Comparison of ENCODE assay signal across 28 cellular contexts in the genomic region with DNA sequence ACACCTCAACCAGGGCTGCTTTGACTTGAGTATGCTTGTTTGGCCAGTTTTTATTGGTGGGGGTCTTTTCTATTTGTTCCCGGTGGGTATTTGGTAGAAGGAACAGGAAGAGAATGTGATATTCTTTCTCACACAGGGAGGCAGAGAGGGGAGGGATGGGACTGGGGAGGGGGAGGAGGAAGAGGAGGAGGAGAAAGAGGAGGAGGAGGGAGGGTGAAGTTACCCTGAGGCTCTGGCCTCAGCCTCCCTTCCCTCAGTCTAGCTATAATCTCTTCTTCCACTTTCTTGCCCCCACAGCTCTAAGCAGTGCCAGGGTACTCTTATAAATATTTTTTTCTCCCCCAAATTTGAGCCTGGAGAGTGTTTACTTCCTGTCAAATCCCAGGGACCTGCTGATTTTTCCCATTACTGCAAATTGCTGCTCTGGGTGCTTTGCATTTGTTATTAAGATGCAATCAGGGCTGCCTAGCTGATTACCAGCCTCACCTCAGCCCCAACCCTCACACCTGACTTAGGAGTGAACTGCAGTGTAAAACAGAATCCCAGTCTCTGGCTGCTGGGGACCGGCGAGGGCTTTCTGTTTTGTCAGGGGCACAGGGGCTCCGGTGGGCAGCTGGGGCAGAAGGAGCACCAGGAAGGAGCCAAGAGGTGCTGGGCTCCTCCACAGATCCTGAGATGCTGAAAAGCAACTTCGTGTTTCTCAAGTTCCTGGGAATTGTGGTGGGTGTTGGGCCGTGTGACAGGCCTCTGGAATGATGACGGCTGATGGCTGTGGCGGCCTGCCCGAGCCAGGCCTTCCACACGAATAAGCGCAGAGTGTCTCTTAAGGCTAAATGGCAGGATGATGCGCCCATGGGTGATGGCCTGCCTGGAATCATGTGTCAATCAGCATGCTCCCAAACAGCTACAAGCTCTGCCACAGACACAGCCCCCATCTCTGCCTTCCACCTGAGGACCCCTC.
DNase-seq lines count a peak whose midpoint lies in the region; ATAC-seq and TF ChIP-seq lines count a peak whose summit lies in the region.
"Had no signal": no experiment of that assay in that cellular context is flagged by ENCODE, and none has a peak within 500 bp of the region (broad histone marks: within the 10 kb centered on the region; RNA-seq: fewer than 3 reads in every experiment).

No MANE protein-coding gene starts in this region.

- H3K36me3 Mint-ChIP-seq in GM23338 (ENCODE audit: low read depth) (peaks cover 13% of the 10 kb centered on the region; the same call in 2 of the 3 replicates), osteocyte (ENCODE audit: unreplicated experiment) (peaks cover 3% of the 10 kb centered on the region), CD14-positive monocyte (no peaks in the 10 kb centered on the region)
- no peaks in the 10 kb centered on the region for H3K36me3 Mint-ChIP-seq in activated T-helper 17 cell treated with anti-CD3 and anti-CD28 coated beads, Interleukin-2, amount 50 U/mL, for 72 hours (ENCODE audit: low read depth)

- no peak overlapping the region for H3K27ac Mint-ChIP-seq in GM23338
- no peak overlapping the region for H3K27ac Mint-ChIP-seq in osteocyte (ENCODE audit: unreplicated experiment)
- no peak overlapping the region for H3K27ac Mint-ChIP-seq in activated T-helper 17 cell treated with anti-CD3 and anti-CD28 coated beads, Interleukin-2, amount 50 U/mL, for 72 hours
- H3K27ac Mint-ChIP-seq in CD14-positive monocyte = no peak overlapping the region
- H3K27ac Mint-ChIP-seq: T-helper 1 cell treated with Interleukin-12 subunit alpha and Interleukin-12 subunit beta and Interleukin-4 antibody, amounts not matched to agents 30 μg/mL and 1 μg/mL, for 36 hours had no signal

- WGBS in esophagus muscularis mucosa = 87% methylated on average over 12 of the region's 12 CpGs

- H4K20me1 ChIP-seq in GM23338 (replicated peaks; ENCODE audit: insufficient read depth) (no peaks in the 10 kb centered on the region), Loucy (ENCODE audit: insufficient read depth, low read length, poor library complexity, severe bottlenecking) (no peaks in the 10 kb centered on the region)
- H4K20me1 ChIP-seq: BLaER1 treated with 17β-estradiol and CSF1 and Interleukin-3, amounts not matched to agents 10 nM and 100 nM had no signal

- TF ChIP-seq POLR2A in esophagus muscularis mucosa (IDR thresholded peaks at IDR 0.05; ENCODE audit: low read depth) = no peak

- H2AFZ ChIP-seq in GM23338 (peak overlapping the region; percentile 99), Loucy (ENCODE audit: low read length) (no peak overlapping the region; the same call in none of the 2 replicates)

- H3K9me2 ChIP-seq in GM23338 (ENCODE audit: insufficient read depth) (no peaks in the 10 kb centered on the region), Loucy (replicated peaks; ENCODE audit: low read depth, low read length) (no peaks in the 10 kb centered on the region)

- H3K79me2 ChIP-seq in GM23338 (replicated peaks; ENCODE audit: insufficient read depth) = no peaks in the 10 kb centered on the region
- H3K79me2 ChIP-seq in Loucy (ENCODE audit: insufficient read depth, low read length) = no peaks in the 10 kb centered on the region

- H3K27ac ChIP-seq in GM23338 (ENCODE audit: low read depth) = peak overlapping the region; percentile 64; the same call in 1 of the 2 replicates
- no peak overlapping the region for H3K27ac ChIP-seq in esophagus muscularis mucosa (replicated peaks in 1 of 4)
- H3K27ac ChIP-seq: BLaER1 treated with 17β-estradiol and CSF1 and Interleukin-3, amounts not matched to agents 10 nM and 100 nM; foreskin keratinocyte; KMS-11; SJSA1; upper lobe of left lung had no signal

- TF ChIP-seq EP300 in esophagus muscularis mucosa (IDR thresholded peaks at IDR 0.05) = no peak

- H3K9me3 Mint-ChIP-seq in GM23338 (peaks cover 24% of the 10 kb centered on the region), osteocyte (ENCODE audit: unreplicated experiment) (peaks cover 13% of the 10 kb centered on the region), CD14-positive monocyte (peaks cover 2 to 14% (median 13%) of the 10 kb centered on the region in 7 donors)
- no peaks in the 10 kb centered on the region for H3K9me3 Mint-ChIP-seq in activated T-helper 17 cell treated with anti-CD3 and anti-CD28 coated beads, Interleukin-2, amount 50 U/mL, for 72 hours

- H3K4me1 ChIP-seq in GM23338 (ENCODE audit: insufficient read depth) = peaks cover 19% of the 10 kb centered on the region
- peaks cover 49% of the 10 kb centered on the region for H3K4me1 ChIP-seq in Loucy (ENCODE audit: insufficient read depth, low read length, poor library complexity, severe bottlenecking)
- peaks cover 0 to 8% (median 5%) of the 10 kb centered on the region in 4 donors for H3K4me1 ChIP-seq in esophagus muscularis mucosa
- H3K4me1 ChIP-seq: Caco-2, foreskin keratinocyte, HAP-1, SJSA1, upper lobe of left lung had no signal

- TF ChIP-seq CTCF in GM23338 (conservative IDR thresholded peaks at IDR 0.05; ENCODE audit: low read depth in 2 of 2) (no peak), Loucy (conservative IDR thresholded peaks at IDR 0.05; ENCODE audit: low read length) (no peak), esophagus muscularis mucosa (IDR thresholded peaks at IDR 0.05) (no peak), osteocyte (IDR thresholded peaks at IDR 0.05) (no peak), CD14-positive monocyte (IDR thresholded peaks at IDR 0.05) (no peak)

- peak overlapping the region; percentile 54 for H3K9ac ChIP-seq in Loucy (ENCODE audit: low read depth, low read length, poor library complexity, severe bottlenecking)
- H3K9ac ChIP-seq: BLaER1 treated with 17β-estradiol and CSF1 and Interleukin-3, amounts not matched to agents 10 nM and 100 nM; KMS-11 had no signal

- DNase-seq in GM23338 (ENCODE audit: low spot score) (no peak), esophagus muscularis mucosa (ENCODE audit: extremely low spot score) (peak; percentile 87), osteocyte (ENCODE audit: extremely low spot score, unreplicated experiment) (peak; percentile 72), foreskin melanocyte (no peak), CD14-positive monocyte (ENCODE audit: low spot score) (no peak)
- DNase-seq: activated CD4-positive, CD25-positive, alpha-beta regulatory T cell treated with anti-CD3 and anti-CD28 coated beads, Interleukin-2, amount 50 U/mL, for 72 hours; activated gamma-delta T cell; activated T-cell treated with anti-CD3 and anti-CD28 coated beads for 4 hours; Caco-2; caudate nucleus; foreskin keratinocyte; GF-D8; left cardiac atrium; mammary epithelial cell; NCI-H1694; NCI-H524; occipital lobe; stimulated activated CD4-positive, alpha-beta T cell treated with anti-CD3 and anti-CD28 coated beads, Interleukin-2, amount 100 ng/mL, for 24 hours had no signal

- peak overlapping the region; percentile 63 for H3K4me2 ChIP-seq in GM23338
- H3K4me2 ChIP-seq in Loucy (ENCODE audit: low read depth, low read length, poor library complexity, severe bottlenecking) = peak overlapping the region; percentile 41
- H3K4me2 ChIP-seq: BLaER1 treated with 17β-estradiol and CSF1 and Interleukin-3, amounts not matched to agents 10 nM and 100 nM; KMS-11; smooth muscle cell had no signal

- H3K27me3 Mint-ChIP-seq in GM23338 (ENCODE audit: insufficient read depth, low read depth, poor library complexity) (peaks cover 2% of the 10 kb centered on the region), osteocyte (ENCODE audit: unreplicated experiment) (peaks cover 20% of the 10 kb centered on the region), CD14-positive monocyte (ENCODE audit: low read depth in 3 of 3) (no peaks in the 10 kb centered on the region)
- no peaks in the 10 kb centered on the region for H3K27me3 Mint-ChIP-seq in activated T-helper 17 cell treated with anti-CD3 and anti-CD28 coated beads, Interleukin-2, amount 50 U/mL, for 72 hours

- H3F3A ChIP-seq in GM23338 (replicated peaks; ENCODE audit: low read depth) (0 out of 2 replicates have a peak, but pooled peaks cover 3% of the 10 kb centered on the region), Loucy (ENCODE audit: low read depth) (no peaks in the 10 kb centered on the region)

- peaks cover 23% of the 10 kb centered on the region for H3K4me1 Mint-ChIP-seq in GM23338
- H3K4me1 Mint-ChIP-seq in osteocyte (ENCODE audit: unreplicated experiment) = no peaks in the 10 kb centered on the region
- H3K4me1 Mint-ChIP-seq in activated T-helper 17 cell treated with anti-CD3 and anti-CD28 coated beads, Interleukin-2, amount 50 U/mL, for 72 hours = no peaks in the 10 kb centered on the region
- H3K4me1 Mint-ChIP-seq in CD14-positive monocyte = no peaks in the 10 kb centered on the region

- H3K9me3 ChIP-seq in Loucy (ENCODE audit: insufficient read depth, low read depth, low read length) (peaks cover 7% of the 10 kb centered on the region), esophagus muscularis mucosa (peaks cover 0 to 16% (median 8%) of the 10 kb centered on the region in 4 donors)
- H3K9me3 ChIP-seq: HAP-1, SJSA1 had no signal

- H3K4me3 ChIP-seq in GM23338 (no peak overlapping the region), Loucy (ENCODE audit: low read length, poor library complexity, severe bottlenecking) (no peak overlapping the region), esophagus muscularis mucosa (no peak overlapping the region)
- H3K4me3 ChIP-seq: BLaER1 treated with 17β-estradiol and CSF1 and Interleukin-3, amounts not matched to agents 10 nM and 100 nM; HAP-1; SJSA1; smooth muscle cell; upper lobe of left lung had no signal

- intact Hi-C loops in esophagus muscularis mucosa (cut with DNase I) = no loop called here
- intact Hi-C loops in CD14-positive monocyte (cut with micrococcal nuclease) = no loop called here

- H3K27me3 ChIP-seq in GM23338 (ENCODE audit: insufficient read depth) (no peaks in the 10 kb centered on the region), Loucy (ENCODE audit: insufficient read depth, low read length, poor library complexity, severe bottlenecking) (no peaks in the 10 kb centered on the region), esophagus muscularis mucosa (no peaks in the 10 kb centered on the region)
- H3K27me3 ChIP-seq: BLaER1 treated with 17β-estradiol and CSF1 and Interleukin-3, amounts not matched to agents 10 nM and 100 nM; foreskin keratinocyte; SJSA1; upper lobe of left lung had no signal

- H3K4me3 Mint-ChIP-seq in GM23338 (no peak overlapping the region; the same call in 2 of the 3 replicates), osteocyte (ENCODE audit: unreplicated experiment) (no peak overlapping the region), CD14-positive monocyte (no peak overlapping the region)
- no peak overlapping the region for H3K4me3 Mint-ChIP-seq in activated T-helper 17 cell treated with anti-CD3 and anti-CD28 coated beads, Interleukin-2, amount 50 U/mL, for 72 hours
- H3K4me3 Mint-ChIP-seq: T-helper 1 cell treated with Interleukin-12 subunit alpha and Interleukin-12 subunit beta and Interleukin-4 antibody, amounts not matched to agents 30 μg/mL and 1 μg/mL, for 36 hours had no signal

- peak; percentile 75 for ATAC-seq in GM23338
- no peak for ATAC-seq in activated T-helper 17 cell treated with anti-CD3 and anti-CD28 coated beads, Interleukin-2, amount 50 U/mL, for 72 hours (replicated peaks)
- ATAC-seq: esophagus mucosa, foreskin keratinocyte, left cardiac atrium had no signal

- H3K36me3 ChIP-seq in GM23338 (ENCODE audit: insufficient read depth) (0 out of 2 replicates have a peak, but pooled peaks cover 3% of the 10 kb centered on the region), Loucy (ENCODE audit: insufficient read depth, low read length) (no peaks in the 10 kb centered on the region), esophagus muscularis mucosa (no peaks in the 10 kb centered on the region)
- H3K36me3 ChIP-seq: BLaER1 treated with 17β-estradiol and CSF1 and Interleukin-3, amounts not matched to agents 10 nM and 100 nM; HAP-1; SJSA1; upper lobe of left lung had no signal

Comparison
In these comparisons a context has a peak if more than half of its experiments do, and no peak if none do; other contexts are left out.
1. DNase-seq: peak in esophagus muscularis mucosa (single experiment) and osteocyte (single experiment); none in GM23338 (single experiment), foreskin melanocyte (single experiment) and CD14-positive monocyte (single experiment).